8 cellular contexts compared by ENCODE assay signal in the genomic region with DNA sequence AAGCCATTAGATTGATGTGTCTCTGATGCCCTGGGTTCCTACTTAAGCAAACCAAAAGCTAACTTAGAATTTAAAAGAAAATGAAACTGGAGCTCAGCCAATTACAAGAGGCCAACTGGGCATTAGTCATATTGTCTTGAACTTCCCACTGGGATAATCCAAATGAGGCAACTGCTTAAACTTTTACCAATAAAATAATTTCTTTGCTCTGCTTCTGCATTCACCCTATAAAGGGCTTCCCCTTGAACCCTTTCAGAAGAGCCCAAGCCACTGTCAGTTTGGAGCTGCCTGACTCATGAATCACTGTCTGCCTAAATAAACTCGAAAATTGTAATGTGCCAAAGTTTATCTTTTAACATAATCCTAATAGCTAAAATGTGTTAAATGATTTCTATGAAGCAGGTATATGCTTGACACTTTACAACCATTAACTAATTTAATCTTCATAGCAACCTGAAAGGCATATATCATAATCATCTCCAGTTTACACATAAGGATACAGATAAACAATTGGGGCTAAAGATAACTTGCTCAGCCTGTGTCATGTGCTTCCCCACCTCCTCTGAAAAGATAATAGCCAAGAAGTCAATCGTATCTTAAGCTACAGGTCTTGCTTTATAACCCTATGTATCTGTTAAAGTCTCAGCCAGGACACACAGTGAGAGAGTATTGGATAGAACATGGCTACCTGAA. TPM values are rescaled to one million over a fixed set of nuclear protein-coding genes. Genes with fewer than 3 reads are reported as not detected.
DNase-seq lines count a peak whose midpoint lies in the region; ATAC-seq and TF ChIP-seq lines count a peak whose summit lies in the region.

No MANE protein-coding gene starts in this region.

- H3K27me3 ChIP-seq in BLaER1 (no peaks in the 10 kb centered on the region), SJSA1 (replicated peaks) (no peaks in the 10 kb centered on the region)

- H3K4me1 ChIP-seq in BLaER1 = peaks cover 47% of the 10 kb centered on the region
- peaks cover 20% of the 10 kb centered on the region for H3K4me1 ChIP-seq in SJSA1 (replicated peaks)

- H4K20me1 ChIP-seq in BLaER1 = no peaks in the 10 kb centered on the region

- H3K9ac ChIP-seq in BLaER1 = no peak overlapping the region

- DNase-seq in SJSA1 (ENCODE audit: low read depth in 1 of 2, low spot score in 2 of 2) (peak in 1 of 2 experiments; percentile 50), fibroblast of the aortic adventitia (ENCODE audit: low read depth) (peak; percentile 89), NCI-H2081 (lab: John Stamatoyannopoulos, UW) (no peak), SHP77 treated with DMSO at 0.1 percent for 48 hours (lab: John Stamatoyannopoulos, UW) (no peak), NCI-H1436 treated with DMSO at 0.1 percent for 48 hours (lab: John Stamatoyannopoulos, UW) (no peak)
- no peak for DNase-seq in NK-92 treated with Interleukin-12 subunit alpha and Interleukin-12 subunit beta, amount 100 ng/mL, for 24 hours (lab: John Stamatoyannopoulos, UW)

- TF ChIP-seq CTCF in fibroblast of the aortic adventitia (IDR thresholded peaks at IDR 0.05; ENCODE audit: insufficient read depth, low read length) = no peak

- H3K27ac ChIP-seq in BLaER1 (peak overlapping the region; percentile 68; the same call in 1 of the 2 replicates), SJSA1 (peak overlapping the region; percentile 76)

- H3K36me3 ChIP-seq in BLaER1 (no peaks in the 10 kb centered on the region), SJSA1 (no peaks in the 10 kb centered on the region)

- peak overlapping the region; percentile 75 for H3K4me2 ChIP-seq in BLaER1

- H3K4me3 ChIP-seq in BLaER1 (no peak overlapping the region), SJSA1 (no peak overlapping the region), fibroblast of the aortic adventitia (ENCODE audit: low read depth, low read length) (no peak overlapping the region)

- H3K9me3 ChIP-seq in BLaER1 (no peaks in the 10 kb centered on the region; the same call in 1 of the 2 replicates), SJSA1 (replicated peaks) (no peaks in the 10 kb centered on the region)

- peak; percentile 4 for ATAC-seq in GM21423 (IDR thresholded peaks at IDR 0.05; ENCODE audit: unreplicated experiment)

RNA-seq across cellular contexts. Expression of a gene that starts 11.5 kb away (rescaled TPM):
- total RNA-seq in SJSA1 (2014; rRNA removed; shearing (Covaris generic)) = 0.18 TPM in 1 of 2 replicates, not detected in the other
- total RNA-seq in fibroblast of the aortic adventitia (ENCODE audit: low replicate concordance) = 0.27 and 0.98 TPM in 2 replicates

RNA-seq across cellular contexts. Expression of a gene that starts 15.2 kb away (rescaled TPM):
- total RNA-seq in SJSA1 (2014; rRNA removed; shearing (Covaris generic)) = 0.72 and 1.7 TPM in 2 replicates
- total RNA-seq in fibroblast of the aortic adventitia (ENCODE audit: low replicate concordance) = 0.33 and 4.7 TPM in 2 replicates

RNA-seq across cellular contexts. Expression of a gene that starts 51.4 kb away (rescaled TPM):
- total RNA-seq in SJSA1 (2014; rRNA removed; shearing (Covaris generic)) = 0.56 and 1.4 TPM in 2 replicates
- total RNA-seq in fibroblast of the aortic adventitia (ENCODE audit: low replicate concordance) = 0.54 TPM in 1 of 2 replicates, not detected in the other
